ENCODE assay signal across 7 cellular contexts in genomic region chr19:15107056-15108010, GRCh38. TPM values are rescaled to one million over a fixed set of nuclear protein-coding genes. Genes with fewer than 3 reads are reported as not detected.
DNase-seq lines count a peak whose midpoint lies in the region; ATAC-seq lines count a peak whose summit lies in the region.

Gene SYDE1 (plus strand): TSS chr19:15107401. CDS start chr19:15107434, 33 bp downstream.

- H2BK12ac ChIP-seq in trophoblast cell (ENCODE audit: low read length): peak within 1 kb of the TSS; percentile 70

- H3K9ac ChIP-seq in trophoblast cell (ENCODE audit: low read length): peak within 1 kb of the TSS; percentile 90

- peak within 1 kb of the TSS; percentile 91 for H2AFZ ChIP-seq in trophoblast cell (ENCODE audit: insufficient read depth, low read length, poor library complexity)

- peak within 1 kb of the TSS; percentile 93 for H3K14ac ChIP-seq in trophoblast cell (ENCODE audit: low read length)

- H3K36me3 ChIP-seq in trophoblast cell (ENCODE audit: control insufficient read depth in 1 of 2, insufficient read depth in 2 of 2, low read length in 2 of 2): peaks cover 36 to 40% of the 10 kb centered on the region in 2 experiments

- peak within 1 kb of the TSS; percentile 86 for H3K27ac ChIP-seq in trophoblast cell (ENCODE audit: low read depth, low read length)

- peak within 1 kb of the TSS; percentile 95 for H4K91ac ChIP-seq in trophoblast cell (ENCODE audit: low read depth, low read length)

- H2AK5ac ChIP-seq in trophoblast cell (ENCODE audit: low read length): peak within 1 kb of the TSS; percentile 92

- H3K9me3 Mint-ChIP-seq in activated naive CD4-positive, alpha-beta T cell treated with anti-CD3 and anti-CD28 coated beads, Interleukin-2, amount 50 U/mL, for 24 hours: no peaks in the 10 kb centered on the region

- intact Hi-C loops in cardiac septum (cut with DNase I): loop anchor here (2.0 kb wide), 1 partner anchor 17 kb away; a partner anchor contains a TSS

- WGBS in trophoblast cell (ENCODE audit: extremely low coverage, insufficient coverage, insufficient read length): no CpG with 5 or more reads among the region's 78 CpGs

- peaks cover 8% of the 10 kb centered on the region for H3K36me3 Mint-ChIP-seq in activated naive CD4-positive, alpha-beta T cell treated with anti-CD3 and anti-CD28 coated beads, Interleukin-2, amount 50 U/mL, for 24 hours

- peak within 1 kb of the TSS; percentile 71 for H3K4ac ChIP-seq in trophoblast cell (ENCODE audit: low read depth, low read length)

- H4K8ac ChIP-seq in trophoblast cell (ENCODE audit: low read depth, low read length): peak within 1 kb of the TSS; percentile 87

- no peak within 1 kb of the TSS for H3K23ac ChIP-seq in trophoblast cell (ENCODE audit: low read length)

- H3K79me2 ChIP-seq in trophoblast cell (ENCODE audit: control insufficient read depth, insufficient read depth, low read length, poor library complexity): peaks cover 12% of the 10 kb centered on the region

- H3K27me3 Mint-ChIP-seq in activated naive CD4-positive, alpha-beta T cell treated with anti-CD3 and anti-CD28 coated beads, Interleukin-2, amount 50 U/mL, for 24 hours: peaks cover 11% of the 10 kb centered on the region

- H3K4me1 Mint-ChIP-seq in activated naive CD4-positive, alpha-beta T cell treated with anti-CD3 and anti-CD28 coated beads, Interleukin-2, amount 50 U/mL, for 24 hours: peaks cover 20% of the 10 kb centered on the region

- peaks cover 6 to 7% of the 10 kb centered on the region in 2 experiments for H3K4me1 ChIP-seq in trophoblast cell (ENCODE audit: control insufficient read depth in 1 of 2, insufficient read depth in 2 of 2, low read length in 2 of 2)

- peak within 1 kb of the TSS; percentile 23 for H3K27ac Mint-ChIP-seq in activated naive CD4-positive, alpha-beta T cell treated with anti-CD3 and anti-CD28 coated beads, Interleukin-2, amount 50 U/mL, for 24 hours

- peaks cover 3% of the 10 kb centered on the region for H3K9me3 ChIP-seq in trophoblast cell (ENCODE audit: insufficient read depth, low read depth, low read length)

- H3K4me3 Mint-ChIP-seq in activated naive CD4-positive, alpha-beta T cell treated with anti-CD3 and anti-CD28 coated beads, Interleukin-2, amount 50 U/mL, for 24 hours: peak within 1 kb of the TSS; percentile 87

- H3K18ac ChIP-seq in trophoblast cell (ENCODE audit: low read length): peak within 1 kb of the TSS; percentile 96

- DNase-seq in HT1080 (ENCODE audit: low read depth): peak; percentile 63
- DNase-seq in cardiac septum (ENCODE audit: low spot score): no peak
- peak; percentile 97 to 98 for DNase-seq in trophoblast cell
- DNase-seq in DMS114 treated with DMSO at 0.1 percent for 48 hours (lab: John Stamatoyannopoulos, UW; ENCODE audit: unreplicated experiment): no peak
- DNase-seq in NAMALWA (ENCODE audit: low spot score): no peak

- H3K4me3 ChIP-seq in trophoblast cell (ENCODE audit: low read depth, low read length): peak within 1 kb of the TSS; percentile 85

- peak within 1 kb of the TSS; percentile 74 for H3K4me2 ChIP-seq in trophoblast cell (ENCODE audit: low read length)

- peak within 1 kb of the TSS; percentile 92 for H4K12ac ChIP-seq in trophoblast cell (ENCODE audit: low read depth, low read length)

- H3K27me3 ChIP-seq in trophoblast cell (ENCODE audit: insufficient read depth, low read length): no peaks in the 10 kb centered on the region

- no peak for ATAC-seq in GM21526 (IDR thresholded peaks at IDR 0.05; ENCODE audit: low FRiP score, unreplicated experiment)

- peaks cover 18% of the 10 kb centered on the region for H3K79me1 ChIP-seq in trophoblast cell (ENCODE audit: low read length)

- H2BK120ac ChIP-seq in trophoblast cell (ENCODE audit: insufficient read depth, low read length, poor library complexity): peak within 1 kb of the TSS; percentile 95

- H2BK5ac ChIP-seq in trophoblast cell (ENCODE audit: low read depth, low read length, poor library complexity): peak within 1 kb of the TSS; percentile 92

RNA-seq across cellular contexts. Expression of gene SYDE1, which starts in this region (rescaled TPM):
- total RNA-seq in HT1080 (2014; rRNA removed; shearing (Covaris generic)): 55.8 and 67.8 TPM in 2 replicates
- 46.7 and 54.9 TPM in 2 replicates for polyA plus RNA-seq in HT1080 (2015; cell fraction: cytosol; rRNA removed)
- polyA plus RNA-seq in HT1080 (2015; cell fraction: nucleus; rRNA removed): 51.8 and 57.6 TPM in 2 replicates
- total RNA-seq in cardiac septum: 16.4 TPM
- polyA plus RNA-seq in trophoblast cell (2013): 72.8 and 76.1 TPM in 2 replicates

Comparison
In these comparisons a context has a peak if more than half of its experiments do, and no peak if none do; other contexts are left out.
1. DNase-seq: peak in HT1080 (single experiment) and trophoblast cell (2 of 2); none in cardiac septum (single experiment), DMS114 treated with DMSO at 0.1 percent for 48 hours (single experiment) and NAMALWA (single experiment).